20 cellular contexts compared by ENCODE assay signal in the genomic region with DNA sequence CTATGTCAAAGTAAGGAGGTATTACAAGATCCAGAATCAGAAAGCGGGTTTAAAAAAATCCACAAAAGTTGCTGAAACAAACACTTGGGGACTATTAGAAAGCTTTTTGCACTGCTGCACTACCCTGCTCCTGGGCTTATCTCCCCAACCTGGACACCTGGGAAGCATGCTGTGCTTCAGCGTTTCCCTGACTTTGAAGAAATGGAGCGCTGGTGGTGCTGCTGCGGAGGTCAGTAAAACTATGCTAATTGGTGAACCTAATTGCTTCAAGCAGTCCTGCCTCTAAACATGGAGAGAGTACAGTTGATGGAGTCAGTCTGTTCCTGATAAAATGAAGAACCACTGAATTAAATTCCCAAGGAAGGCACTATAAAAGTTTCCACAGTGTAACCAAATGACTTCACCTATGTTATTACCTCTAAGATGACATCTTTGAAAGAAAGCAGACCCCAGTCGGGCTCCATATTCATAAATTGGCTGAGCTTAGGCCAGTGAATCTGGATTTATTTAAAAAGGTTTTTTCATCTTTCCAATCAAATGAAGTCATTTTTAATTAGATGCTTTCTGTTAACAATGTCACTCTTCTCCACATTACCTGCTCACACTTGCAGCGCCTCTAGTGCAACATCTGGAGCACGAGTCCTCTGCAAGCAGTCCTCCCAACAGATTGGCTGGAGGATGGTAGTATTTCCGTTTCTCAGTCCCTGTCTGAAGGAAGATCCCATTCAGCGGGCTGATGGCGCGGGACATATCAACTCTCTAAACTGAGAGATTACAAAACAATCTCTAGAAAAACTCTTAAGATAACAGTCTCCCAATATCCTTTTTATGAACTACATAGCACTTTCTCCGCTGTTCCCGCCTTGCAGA. TPM values are rescaled to one million over a fixed set of nuclear protein-coding genes. Genes with fewer than 3 reads are reported as not detected.
A peak's percentile ranks its signal among the peaks of the same experiment; 100 is the strongest.
DNase-seq lines count a peak whose midpoint lies in the region; ATAC-seq and TF ChIP-seq lines count a peak whose summit lies in the region.
"Had no signal": no experiment of that assay in that cellular context is flagged by ENCODE, and none has a peak within 500 bp of the region (broad histone marks: within the 10 kb centered on the region; RNA-seq: fewer than 3 reads in every experiment).

No MANE protein-coding gene starts in this region.

- H3K4me3 ChIP-seq in HUES6 (ENCODE audit: low read depth, low read length): peak overlapping the region; percentile 64
- H3K4me3 ChIP-seq in fibroblast of lung (replicated peaks in 1 of 4; ENCODE audit: control extremely low read depth in 1 of 4, insufficient read depth in 1 of 4, low read depth in 3 of 4, low read length in 4 of 4): no peak overlapping the region
- H3K4me3 ChIP-seq in A673 (ENCODE audit: low read depth, low read length, poor library complexity, severe bottlenecking): no peak overlapping the region

- H3K4me1 ChIP-seq in HUES6 (ENCODE audit: control insufficient read depth, insufficient read depth, low read length) (peaks cover 30% of the 10 kb centered on the region), fibroblast of lung (ENCODE audit: control insufficient read depth, extremely low read depth, insufficient read depth, low read length) (peaks cover 11% of the 10 kb centered on the region), A673 (ENCODE audit: insufficient read depth, low read length, poor library complexity, severe bottlenecking) (no peaks in the 10 kb centered on the region)
- H3K4me1 ChIP-seq: ascending aorta, colonic mucosa, parathyroid adenoma had no signal

- no peak overlapping the region for H2AFZ ChIP-seq in fibroblast of lung (ENCODE audit: low read length)

- H3K27ac ChIP-seq in CD4-positive, alpha-beta T cell (ENCODE audit: low read depth, low read length): no peak overlapping the region
- H3K27ac ChIP-seq in HUES6 (ENCODE audit: low read depth, low read length) (no peak overlapping the region), fibroblast of lung (ENCODE audit: insufficient read depth, low read length) (no peak overlapping the region), A673 (ENCODE audit: low read depth, low read length, poor library complexity, severe bottlenecking) (no peak overlapping the region)
- H3K27ac ChIP-seq: ascending aorta, colonic mucosa, epithelial cell of prostate, gastroesophageal sphincter, parathyroid adenoma had no signal

- no peaks in the 10 kb centered on the region for H3K9me3 Mint-ChIP-seq in CD4-positive, alpha-beta T cell
- no peaks in the 10 kb centered on the region for H3K9me3 Mint-ChIP-seq in nephron
- H3K9me3 Mint-ChIP-seq in activated T-helper 1 cell treated with anti-CD3 and anti-CD28 coated beads, Interleukin-12 subunit alpha, Interleukin-12 subunit beta, Interleukin-2, Interleukin-4 antibody, amounts not matched to agents 30 ng/mL and 10 ng/mL and 1 ng/mL, durations not matched to agents 14 hours and 24 hours and 36 hours: no peaks in the 10 kb centered on the region

- no TSS peak for BruUV-seq in A673 (replicated peaks; lab: Mats Ljungman, UMichigan)

- H3K4me3 Mint-ChIP-seq in CD4-positive, alpha-beta T cell: peak overlapping the region; percentile 45
- peak overlapping the region; percentile 26 to 52 (median 43) for H3K4me3 Mint-ChIP-seq in nephron
- H3K4me3 Mint-ChIP-seq in activated T-helper 1 cell treated with anti-CD3 and anti-CD28 coated beads, Interleukin-12 subunit alpha, Interleukin-12 subunit beta, Interleukin-2, Interleukin-4 antibody, amounts not matched to agents 30 ng/mL and 10 ng/mL and 1 ng/mL, durations not matched to agents 14 hours and 24 hours and 36 hours: no peak overlapping the region

- H3K79me2 ChIP-seq in fibroblast of lung (ENCODE audit: control insufficient read depth, insufficient read depth, low read length): peaks cover 82% of the 10 kb centered on the region
- H3K79me2 ChIP-seq: parathyroid adenoma had no signal

- H3K9me3 ChIP-seq in CD4-positive, alpha-beta T cell (ENCODE audit: control insufficient read depth, low read length): no peaks in the 10 kb centered on the region
- H3K9me3 ChIP-seq in HUES6 (ENCODE audit: control insufficient read depth, insufficient read depth, low read depth, low read length): no peaks in the 10 kb centered on the region
- no peaks in the 10 kb centered on the region for H3K9me3 ChIP-seq in fibroblast of lung (ENCODE audit: control insufficient read depth, insufficient read depth, low read depth, low read length)
- H3K9me3 ChIP-seq in A673 (ENCODE audit: low read depth, low read length, poor library complexity, severe bottlenecking): no peaks in the 10 kb centered on the region
- H3K9me3 ChIP-seq: ascending aorta, colonic mucosa, gastroesophageal sphincter had no signal

- intact Hi-C loops in CD4-positive, alpha-beta T cell (cut with DNase I, micrococcal nuclease): no loop called here
- intact Hi-C loops in A673 (cut with micrococcal nuclease; ENCODE audit: unreplicated experiment): loop anchor here (5.0 kb wide), 1 partner anchor 662 kb away; no protein-coding TSS in a partner anchor
- intact Hi-C loops in activated T-helper 1 cell treated with anti-CD3 and anti-CD28 coated beads, Interleukin-12 subunit alpha, Interleukin-12 subunit beta, Interleukin-2, Interleukin-4 antibody, amounts not matched to agents 30 ng/mL and 10 ng/mL and 1 ng/mL, durations not matched to agents 14 hours and 24 hours and 36 hours (cut with micrococcal nuclease): loop anchor here (1.0 to 5.0 kb wide), 2 partner anchors 17 to 38 kb away; no protein-coding TSS in a partner anchor

- H3K9ac ChIP-seq in HUES6 (ENCODE audit: low read length): no peak overlapping the region
- no peak overlapping the region for H3K9ac ChIP-seq in fibroblast of lung (ENCODE audit: insufficient read depth, low read length)
- H3K9ac ChIP-seq: parathyroid adenoma had no signal

- peaks cover 91% of the 10 kb centered on the region for H3K27me3 ChIP-seq in CD4-positive, alpha-beta T cell (ENCODE audit: control insufficient read depth, insufficient read depth, low read length)
- H3K27me3 ChIP-seq in HUES6 (ENCODE audit: control insufficient read depth, insufficient read depth, low read length): peaks cover 86% of the 10 kb centered on the region
- H3K27me3 ChIP-seq in fibroblast of lung (ENCODE audit: control insufficient read depth, insufficient read depth, low read length): no peaks in the 10 kb centered on the region
- peaks cover 33% of the 10 kb centered on the region for H3K27me3 ChIP-seq in A673 (replicated peaks; ENCODE audit: insufficient read depth, low read depth, low read length, poor library complexity)

- no peaks in the 10 kb centered on the region for H4K20me1 ChIP-seq in fibroblast of lung (ENCODE audit: control insufficient read depth, extremely low read depth, insufficient read depth, low read length)

- H3K4me2 ChIP-seq in fibroblast of lung (ENCODE audit: extremely low read depth, insufficient read depth, low read length): peak overlapping the region; percentile 3

- H3K27ac Mint-ChIP-seq in CD4-positive, alpha-beta T cell: no peak overlapping the region
- H3K27ac Mint-ChIP-seq in nephron: peak overlapping the region; percentile 10 to 64 (median 43)
- no peak overlapping the region for H3K27ac Mint-ChIP-seq in activated T-helper 1 cell treated with anti-CD3 and anti-CD28 coated beads, Interleukin-12 subunit alpha, Interleukin-12 subunit beta, Interleukin-2, Interleukin-4 antibody, amounts not matched to agents 30 ng/mL and 10 ng/mL and 1 ng/mL, durations not matched to agents 14 hours and 24 hours and 36 hours

- POLR2A ChIA-PET in CD4-positive, alpha-beta T cell (lab: Charles Lee): no interaction called here
- POLR2A ChIA-PET in A673 (lab: Charles Lee; ENCODE audit: low non-redundant PET): no interaction called here

- CTCF ChIA-PET in CD4-positive, alpha-beta T cell (lab: Charles Lee): no interaction called here
- CTCF ChIA-PET in A673 (lab: Charles Lee): no interaction called here

- H3K36me3 Mint-ChIP-seq in CD4-positive, alpha-beta T cell (ENCODE audit: low read depth): no peaks in the 10 kb centered on the region
- H3K36me3 Mint-ChIP-seq in nephron (ENCODE audit: low read depth): peaks cover 7% of the 10 kb centered on the region
- no peaks in the 10 kb centered on the region for H3K36me3 Mint-ChIP-seq in activated T-helper 1 cell treated with anti-CD3 and anti-CD28 coated beads, Interleukin-12 subunit alpha, Interleukin-12 subunit beta, Interleukin-2, Interleukin-4 antibody, amounts not matched to agents 30 ng/mL and 10 ng/mL and 1 ng/mL, durations not matched to agents 14 hours and 24 hours and 36 hours (ENCODE audit: low read depth)

- no peak for DNase-seq in CD4-positive, alpha-beta T cell
- no peak for DNase-seq in fibroblast of lung (ENCODE audit: low read depth in 2 of 2)
- no peak for DNase-seq in activated gamma-delta T cell treated with Interleukin-2 at 50 U/mL for 16 hours
- DNase-seq in A673 (ENCODE audit: low spot score): no peak
- no peak for DNase-seq in RKO (ENCODE audit: low spot score)
- DNase-seq in activated T-helper 1 cell treated with anti-CD3 and anti-CD28 coated beads, Interleukin-12 subunit alpha, Interleukin-12 subunit beta, Interleukin-2, Interleukin-4 antibody, amounts not matched to agents 30 ng/mL and 10 ng/mL and 1 ng/mL, durations not matched to agents 14 hours and 24 hours and 36 hours (ENCODE audit: low spot score): no peak
- DNase-seq: activated CD8-positive, alpha-beta memory T cell treated with anti-CD3 and anti-CD28 coated beads for 24 hours; activated effector memory CD4-positive, alpha-beta T cell treated with Interleukin-2 at 50 U/mL for 16 hours; Calu3; colonic mucosa; GDM1; stimulated activated CD4-positive, alpha-beta T cell treated with anti-CD3 and anti-CD28 coated beads, Interleukin-12 subunit alpha, Interleukin-12 subunit beta, amount 100 ng/mL, for 4 hours; stomach had no signal

- H3K27me3 Mint-ChIP-seq in CD4-positive, alpha-beta T cell: peaks cover 86% of the 10 kb centered on the region
- H3K27me3 Mint-ChIP-seq in nephron (ENCODE audit: low read depth): peaks cover 50% of the 10 kb centered on the region
- peaks cover 65% of the 10 kb centered on the region for H3K27me3 Mint-ChIP-seq in activated T-helper 1 cell treated with anti-CD3 and anti-CD28 coated beads, Interleukin-12 subunit alpha, Interleukin-12 subunit beta, Interleukin-2, Interleukin-4 antibody, amounts not matched to agents 30 ng/mL and 10 ng/mL and 1 ng/mL, durations not matched to agents 14 hours and 24 hours and 36 hours (ENCODE audit: insufficient read depth)

- no peak for ATAC-seq in CD4-positive, alpha-beta T cell (ENCODE audit: poor library complexity)
- ATAC-seq: gastroesophageal sphincter had no signal

- H3K4me1 Mint-ChIP-seq in CD4-positive, alpha-beta T cell (ENCODE audit: low read depth): peaks cover 25% of the 10 kb centered on the region
- peaks cover 43% of the 10 kb centered on the region for H3K4me1 Mint-ChIP-seq in nephron
- H3K4me1 Mint-ChIP-seq in activated T-helper 1 cell treated with anti-CD3 and anti-CD28 coated beads, Interleukin-12 subunit alpha, Interleukin-12 subunit beta, Interleukin-2, Interleukin-4 antibody, amounts not matched to agents 30 ng/mL and 10 ng/mL and 1 ng/mL, durations not matched to agents 14 hours and 24 hours and 36 hours (ENCODE audit: low read depth): no peaks in the 10 kb centered on the region

- no peak for TF ChIP-seq CTCF in CD4-positive, alpha-beta T cell (IDR thresholded peaks at IDR 0.05)
- TF ChIP-seq CTCF in fibroblast of lung (conservative IDR thresholded peaks at IDR 0.05 in 1 of 2, IDR thresholded peaks at IDR 0.05 in 1 of 2; ENCODE audit: low read depth in 1 of 2, low read length in 2 of 2) (no peak), nephron (IDR thresholded peaks at IDR 0.05; ENCODE audit: unreplicated experiment in 3 of 3) (no peak), A673 (conservative IDR thresholded peaks at IDR 0.05; ENCODE audit: low read depth, low read length) (no peak)

- H3K36me3 ChIP-seq in HUES6 (ENCODE audit: control insufficient read depth, insufficient read depth, low read length): no peaks in the 10 kb centered on the region
- H3K36me3 ChIP-seq in fibroblast of lung (ENCODE audit: control insufficient read depth, insufficient read depth, low read length): peaks cover 2% of the 10 kb centered on the region
- no peaks in the 10 kb centered on the region for H3K36me3 ChIP-seq in A673 (ENCODE audit: insufficient read depth, low read length, poor library complexity, severe bottlenecking)
- H3K36me3 ChIP-seq: ascending aorta, colonic mucosa, stomach had no signal

RNA-seq across cellular contexts. Expression of gene NR2F1-AS1, which starts 11.5 kb away (rescaled TPM):
- not detected for total RNA-seq in CD4-positive, alpha-beta T cell
- total RNA-seq in fibroblast of lung: 33.6 and 44.6 TPM in 2 replicates
- 22.4 and 29.6 TPM in 2 replicates for polyA plus RNA-seq in fibroblast of lung
- 28.6 and 29.3 TPM in 2 replicates for polyA plus RNA-seq in fibroblast of lung (2012)
- 4.1 and 6.4 TPM in 2 replicates for polyA minus RNA-seq in fibroblast of lung (ENCODE audit: low replicate concordance)
- 1.8 and 2.3 TPM in 2 replicates for total RNA-seq in A673 (2021)
- total RNA-seq in activated T-helper 1 cell treated with anti-CD3 and anti-CD28 coated beads, Interleukin-12 subunit alpha, Interleukin-12 subunit beta, Interleukin-2, Interleukin-4 antibody, amounts not matched to agents 30 ng/mL and 10 ng/mL and 1 ng/mL, durations not matched to agents 14 hours and 24 hours and 36 hours: not detected in 2 replicates

RNA-seq across cellular contexts. Expression of gene NR2F1, which starts 13.5 kb away (rescaled TPM):
- not detected for total RNA-seq in CD4-positive, alpha-beta T cell
- 63.7 and 90.8 TPM in 2 replicates for total RNA-seq in fibroblast of lung
- polyA plus RNA-seq in fibroblast of lung: 64.4 and 90.5 TPM in 2 replicates
- polyA plus RNA-seq in fibroblast of lung (2012): 94.8 and 115 TPM in 2 replicates
- 230 and 328 TPM in 2 replicates for polyA minus RNA-seq in fibroblast of lung (ENCODE audit: low replicate concordance)
- total RNA-seq in A673 (2021): 3.0 and 3.5 TPM in 2 replicates
- not detected in 2 replicates for total RNA-seq in activated T-helper 1 cell treated with anti-CD3 and anti-CD28 coated beads, Interleukin-12 subunit alpha, Interleukin-12 subunit beta, Interleukin-2, Interleukin-4 antibody, amounts not matched to agents 30 ng/mL and 10 ng/mL and 1 ng/mL, durations not matched to agents 14 hours and 24 hours and 36 hours
- polyA plus RNA-seq: keratinocyte had no signal

Comparison
In these comparisons a context has a peak if more than half of its experiments do, and no peak if none do; other contexts are left out.
1. H3K27ac Mint-ChIP-seq: peak in nephron (3 of 3); none in CD4-positive, alpha-beta T cell (single experiment) and activated T-helper 1 cell treated with anti-CD3 and anti-CD28 coated beads, Interleukin-12 subunit alpha, Interleukin-12 subunit beta, Interleukin-2, Interleukin-4 antibody, amounts not matched to agents 30 ng/mL and 10 ng/mL and 1 ng/mL, durations not matched to agents 14 hours and 24 hours and 36 hours (single experiment).
2. RNA of gene NR2F1-AS1, which starts 11.5 kb away (total RNA-seq): 33.6 to 44.6 TPM in fibroblast of lung; 1.8 to 2.3 TPM in A673, not detected in CD4-positive, alpha-beta T cell and not detected in activated T-helper 1 cell treated with anti-CD3 and anti-CD28 coated beads, Interleukin-12 subunit alpha, Interleukin-12 subunit beta, Interleukin-2, Interleukin-4 antibody, amounts not matched to agents 30 ng/mL and 10 ng/mL and 1 ng/mL, durations not matched to agents 14 hours and 24 hours and 36 hours; every median in the first group is over 10 times any median in the second.
3. RNA of gene NR2F1, which starts 13.5 kb away (total RNA-seq): 63.7 to 90.8 TPM in fibroblast of lung; 3.0 to 3.5 TPM in A673, not detected in CD4-positive, alpha-beta T cell and not detected in activated T-helper 1 cell treated with anti-CD3 and anti-CD28 coated beads, Interleukin-12 subunit alpha, Interleukin-12 subunit beta, Interleukin-2, Interleukin-4 antibody, amounts not matched to agents 30 ng/mL and 10 ng/mL and 1 ng/mL, durations not matched to agents 14 hours and 24 hours and 36 hours; every median in the first group is over 10 times any median in the second.
4. intact Hi-C loops: an anchor here in A673 (5.0 kb wide) and activated T-helper 1 cell treated with anti-CD3 and anti-CD28 coated beads, Interleukin-12 subunit alpha, Interleukin-12 subunit beta, Interleukin-2, Interleukin-4 antibody, amounts not matched to agents 30 ng/mL and 10 ng/mL and 1 ng/mL, durations not matched to agents 14 hours and 24 hours and 36 hours (1.0 to 5.0 kb wide); none called in CD4-positive, alpha-beta T cell.